ENCODE assay signal across 26 cellular contexts in the genomic region with DNA sequence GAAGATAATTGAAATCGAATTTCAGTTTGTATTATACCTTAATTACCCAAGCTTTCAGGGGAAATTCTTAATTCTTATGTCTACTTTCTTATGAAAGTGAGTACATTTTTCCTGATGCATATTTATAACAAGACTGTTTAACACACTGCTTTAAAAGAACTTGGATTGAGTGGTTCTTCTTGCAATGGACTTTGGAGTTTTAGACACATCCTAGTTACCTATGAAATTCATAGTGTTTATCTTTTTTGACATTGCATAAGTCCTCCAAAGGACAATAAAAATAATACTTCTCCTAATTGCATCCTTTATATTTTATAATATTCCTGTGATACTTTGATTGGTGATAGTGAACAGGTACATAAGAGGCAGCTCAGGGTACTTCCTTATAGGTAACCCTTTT.
"Had no signal": no experiment of that assay in that cellular context is flagged by ENCODE, and none has a peak within 500 bp of the region (broad histone marks: within the 10 kb centered on the region; RNA-seq: fewer than 3 reads in every experiment).

No MANE protein-coding gene starts in this region.

- H3K4me3 ChIP-seq: coronary artery, dorsolateral prefrontal cortex, esophagus squamous epithelium, gastrocnemius medialis, heart right ventricle, left ventricle myocardium inferior, lower lobe of right lung had no signal

- H3K27ac Mint-ChIP-seq: endodermal cell had no signal

- H3K4me3 Mint-ChIP-seq: endodermal cell had no signal

- ATAC-seq: esophagus mucosa, gastrocnemius medialis, heart right ventricle, left cardiac atrium, lower lobe of right lung had no signal

- H3K9me3 Mint-ChIP-seq: endodermal cell had no signal

- FAIRE-seq: colon, endometrium, islet of Langerhans, keratinocyte had no signal

- H3K4me1 ChIP-seq: esophagus squamous epithelium, gastrocnemius medialis, heart right ventricle, left ventricle myocardium inferior, lower lobe of right lung had no signal

- H3K27me3 ChIP-seq: dorsolateral prefrontal cortex, esophagus squamous epithelium, gastrocnemius medialis, heart right ventricle had no signal

- DNase-seq: dermis blood vessel endothelial cell; dorsolateral prefrontal cortex; effector CD4-positive, alpha-beta T cell; effector memory CD4-positive, alpha-beta T cell; endodermal cell; erythroblast; esophagus squamous epithelium; foreskin fibroblast; foreskin melanocyte; gastrocnemius medialis; glutamatergic neuron; head of caudate nucleus; heart right ventricle; hippocampal formation; left cardiac atrium; left ventricle myocardium inferior; lower lobe of right lung; mesenchymal stem cell; midbrain had no signal

- H3K27ac ChIP-seq: coronary artery, dorsolateral prefrontal cortex, epithelial cell of prostate, esophagus squamous epithelium, gastrocnemius medialis, heart right ventricle, left ventricle myocardium inferior, lower lobe of right lung had no signal

- H3K36me3 ChIP-seq: esophagus squamous epithelium, gastrocnemius medialis, heart right ventricle, left ventricle myocardium inferior, lower lobe of right lung had no signal

- H3K9me3 ChIP-seq: gastrocnemius medialis, lower lobe of right lung had no signal
